8 cellular contexts compared by ENCODE assay signal in genomic region chr2:106805716-106806115, GRCh38.
"Had no signal": no experiment of that assay in that cellular context is flagged by ENCODE, and none has a peak within 500 bp of the region (broad histone marks: within the 10 kb centered on the region; RNA-seq: fewer than 3 reads in every experiment).

No MANE protein-coding gene starts in this region.

- H3K4me1 ChIP-seq: HAP-1 had no signal

- H3K9ac ChIP-seq: GM23248 had no signal

- H3K27ac ChIP-seq: GM23248 had no signal

- H3K27ac Mint-ChIP-seq: HFFc6 had no signal

- H3K4me3 Mint-ChIP-seq: HFFc6 had no signal

- H2AFZ ChIP-seq: GM23248 had no signal

- H3K4me3 ChIP-seq: GM23248, HAP-1, K562 had no signal

- FAIRE-seq: HTR-8/SVneo, K562 had no signal

- DNase-seq: GM23248, HFFc6, IMR-90, KG1 had no signal

- ATAC-seq: HCT116, K562 had no signal

- H3K9me3 Mint-ChIP-seq: HFFc6 had no signal

- H3K9me3 ChIP-seq: HAP-1 had no signal

- H3K36me3 ChIP-seq: HAP-1 had no signal
